ENCODE assay signal across 15 cellular contexts in the genomic region with DNA sequence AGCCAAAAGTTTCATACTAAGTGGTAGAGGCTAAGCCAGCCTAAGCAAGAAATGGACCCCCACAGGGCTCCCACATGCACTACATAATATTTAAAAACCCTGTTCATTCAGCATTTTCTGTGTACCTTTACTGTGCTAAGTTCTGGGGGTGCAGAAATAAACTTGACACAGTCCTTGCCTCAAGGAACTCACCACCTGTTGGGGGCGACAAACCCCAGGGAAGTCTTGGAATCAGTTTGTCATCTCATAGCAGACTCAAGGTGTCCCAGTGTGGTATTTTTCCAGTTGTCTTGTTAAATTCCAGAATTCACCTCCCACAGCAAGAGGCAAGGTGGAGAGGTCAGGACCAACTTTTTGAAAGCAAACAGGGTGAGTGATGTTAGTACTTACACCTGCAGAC.
"Had no signal": no experiment of that assay in that cellular context is flagged by ENCODE, and none has a peak within 500 bp of the region (broad histone marks: within the 10 kb centered on the region; RNA-seq: fewer than 3 reads in every experiment).

No MANE protein-coding gene starts in this region.

- H3K36me3 ChIP-seq: uterus had no signal

- H3K36me3 Mint-ChIP-seq: natural killer cell had no signal

- H3K27ac Mint-ChIP-seq: memory B cell; natural killer cell; stimulated activated memory B cell treated with anti-CD40 and anti-IgM and Interleukin-4, amounts not matched to agents 10 μg/mL and 1 μg/mL and 100 μg/mL, for 72 hours; T-helper 2 cell treated with Interferon-gamma antibody and Interleukin-4, amounts not matched to agents 5 μg/mL and 100 μg/mL, for 36 hours had no signal

- H3K4me1 Mint-ChIP-seq: memory B cell; natural killer cell; stimulated activated memory B cell treated with anti-CD40 and anti-IgM and Interleukin-4, amounts not matched to agents 10 μg/mL and 1 μg/mL and 100 μg/mL, for 72 hours had no signal

- H3K9me3 ChIP-seq: tibial nerve, uterus had no signal

- H3K4me1 ChIP-seq: tibial nerve, uterus had no signal

- H3K4me3 Mint-ChIP-seq: memory B cell; natural killer cell; stimulated activated memory B cell treated with anti-CD40 and anti-IgM and Interleukin-4, amounts not matched to agents 10 μg/mL and 1 μg/mL and 100 μg/mL, for 72 hours; T-helper 2 cell treated with Interferon-gamma antibody and Interleukin-4, amounts not matched to agents 5 μg/mL and 100 μg/mL, for 36 hours had no signal

- DNase-seq: activated CD4-positive, alpha-beta T cell treated with anti-CD3 and anti-CD28 coated beads, Interleukin-2, amount 50 U/mL, for 1 hour; activated CD4-positive, CD25-positive, alpha-beta regulatory T cell; activated naive CD4-positive, alpha-beta T cell treated with anti-CD3 and anti-CD28 coated beads, Interleukin-2, amount 50 U/mL, for 16 hours; dermis blood vessel endothelial cell; erythroblast; natural killer cell; posterior cingulate gyrus; retina; stimulated activated CD4-positive, alpha-beta T cell treated with anti-CD3 and anti-CD28 coated beads, Interleukin-12 subunit alpha, Interleukin-12 subunit beta, amount 100 ng/mL, for 4 hours; uterus had no signal

- H3K27me3 Mint-ChIP-seq: memory B cell; stimulated activated memory B cell treated with anti-CD40 and anti-IgM and Interleukin-4, amounts not matched to agents 10 μg/mL and 1 μg/mL and 100 μg/mL, for 72 hours had no signal

- H3K27ac ChIP-seq: tibial nerve, uterus had no signal

- H3K27me3 ChIP-seq: uterus had no signal

- H3K9me3 Mint-ChIP-seq: memory B cell; natural killer cell; stimulated activated memory B cell treated with anti-CD40 and anti-IgM and Interleukin-4, amounts not matched to agents 10 μg/mL and 1 μg/mL and 100 μg/mL, for 72 hours; T-helper 2 cell treated with Interferon-gamma antibody and Interleukin-4, amounts not matched to agents 5 μg/mL and 100 μg/mL, for 36 hours had no signal

- ATAC-seq: left lobe of liver; natural killer cell; stimulated activated memory B cell treated with anti-CD40 and anti-IgM and Interleukin-4, amounts not matched to agents 10 μg/mL and 1 μg/mL and 100 μg/mL, for 72 hours had no signal

- H3K4me3 ChIP-seq: tibial nerve, uterus had no signal
